ENCODE assay signal across 10 cellular contexts in genomic region chrX:38271154-38271716, GRCh38. TPM values are rescaled to one million over a fixed set of nuclear protein-coding genes. Genes with fewer than 3 reads are reported as not detected.
DNase-seq lines count a peak whose midpoint lies in the region; ATAC-seq, FAIRE-seq and TF ChIP-seq lines count a peak whose summit lies in the region.
"Had no signal": no experiment of that assay in that cellular context is flagged by ENCODE, and none has a peak within 500 bp of the region (broad histone marks: within the 10 kb centered on the region; RNA-seq: fewer than 3 reads in every experiment).

No MANE protein-coding gene starts in this region.

- no peaks in the 10 kb centered on the region for H3K79me2 ChIP-seq in K562 (ENCODE audit: control insufficient read depth, insufficient read depth, low read length)

- H3K27ac ChIP-seq in K562 (ENCODE audit: extremely low read depth, low read depth, low read length): no peak overlapping the region

- H3K27me3 ChIP-seq in K562 (ENCODE audit: control insufficient read depth in 2 of 2, insufficient read depth in 2 of 2, low read length in 2 of 2): no peaks in the 10 kb centered on the region

- DNase-seq in K562 (ENCODE audit: extremely low read depth in 1 of 4, low spot score in 3 of 4) (no peak), cerebellar nuclear complex (lab: John Stamatoyannopoulos, UW) (no peak), HUDEP-2 (lab: John Stamatoyannopoulos, UW; ENCODE audit: unreplicated experiment in 76 of 76) (no peak)
- DNase-seq in activated naive CD4-positive, alpha-beta T cell treated with anti-CD3 and anti-CD28 coated beads, Interleukin-2, amount 50 U/mL, for 72 hours (ENCODE audit: low spot score in 2 of 2): no peak
- no peak for DNase-seq in activated CD4-positive, alpha-beta T cell treated with anti-CD3 and anti-CD28 coated beads, Interleukin-2, amount 50 U/mL, for 1 hour
- DNase-seq: HCEC 1CT, hypothalamus had no signal

- no peak overlapping the region for H3K27ac Mint-ChIP-seq in activated naive CD4-positive, alpha-beta T cell treated with anti-CD3 and anti-CD28 coated beads, Interleukin-2, amount 50 U/mL, for 72 hours

- no peaks in the 10 kb centered on the region for H3K9me3 Mint-ChIP-seq in activated naive CD4-positive, alpha-beta T cell treated with anti-CD3 and anti-CD28 coated beads, Interleukin-2, amount 50 U/mL, for 72 hours

- no peaks in the 10 kb centered on the region for H3K9me1 ChIP-seq in K562 (ENCODE audit: control insufficient read depth, insufficient read depth, low read length)

- H3K4me2 ChIP-seq in K562 (ENCODE audit: insufficient read depth, low read length): no peak overlapping the region

- no peak for FAIRE-seq in K562 (lab: Jason Lieb, UNC)

- no peaks in the 10 kb centered on the region for H3K9me3 ChIP-seq in K562 (replicated peaks; ENCODE audit: control insufficient read depth, insufficient read depth, low read depth, low read length)

- CTCF ChIA-PET in K562 (lab: Yijun Ruan, JAX; ENCODE audit: low intra/inter-chr PET ratio): no interaction called here

- H2AFZ ChIP-seq in K562 (ENCODE audit: low read depth, low read length): no peak overlapping the region

- no peak for TF ChIP-seq RAD21 in K562 (CRISPR knock-in tag; conservative IDR thresholded peaks at IDR 0.05 in 1 of 2, IDR thresholded peaks at IDR 0.05 in 1 of 2)

- POLR2A ChIA-PET in K562 (lab: Yijun Ruan, JAX): no interaction called here

- H3K4me1 ChIP-seq in K562 (replicated peaks in 1 of 2; ENCODE audit: control insufficient read depth in 2 of 2, insufficient read depth in 2 of 2, low read length in 2 of 2): no peaks in the 10 kb centered on the region

- no peaks in the 10 kb centered on the region for H3K36me3 ChIP-seq in K562 (ENCODE audit: control insufficient read depth, insufficient read depth, low read length)

- in situ Hi-C loops in K562 (cut with MboI): no loop called here

- no peaks in the 10 kb centered on the region for H3K36me3 Mint-ChIP-seq in activated naive CD4-positive, alpha-beta T cell treated with anti-CD3 and anti-CD28 coated beads, Interleukin-2, amount 50 U/mL, for 72 hours

- TF ChIP-seq POLR2A in K562 (conservative IDR thresholded peaks at IDR 0.05): no peak

- ATAC-seq in GM18519 (IDR thresholded peaks at IDR 0.05; ENCODE audit: low FRiP score, unreplicated experiment): peak; percentile 91
- ATAC-seq in GM21515 (IDR thresholded peaks at IDR 0.05; ENCODE audit: unreplicated experiment): peak; percentile 72
- peak; percentile 62 for ATAC-seq in HG03108 (IDR thresholded peaks at IDR 0.05; ENCODE audit: unreplicated experiment)
- no peak for ATAC-seq in K562
- no peak for ATAC-seq in activated naive CD4-positive, alpha-beta T cell treated with anti-CD3 and anti-CD28 coated beads, Interleukin-2, amount 50 U/mL, for 72 hours

- H3K4me3 ChIP-seq in K562: no peak overlapping the region

- no peaks in the 10 kb centered on the region for H4K20me1 ChIP-seq in K562 (replicated peaks; ENCODE audit: control insufficient read depth, insufficient read depth, low read length)

- BruUV-seq in K562 (replicated peaks; lab: Mats Ljungman, UMichigan): no TSS peak

- no peak for TF ChIP-seq EP300 in K562 (IDR thresholded peaks at IDR 0.05; ENCODE audit: low read length)

- intact Hi-C loops in K562 (cut with micrococcal nuclease): no loop called here

- no peak for TF ChIP-seq CTCF in K562 (IDR thresholded peaks at IDR 0.05 in 2 of 3, conservative IDR thresholded peaks at IDR 0.05 in 1 of 3; ENCODE audit: insufficient read depth in 2 of 3, low read depth in 1 of 3, low read length in 3 of 3)

- H3K9ac ChIP-seq in K562 (ENCODE audit: insufficient read depth in 1 of 2, low read depth in 2 of 2, low read length in 2 of 2): no peak overlapping the region

TF ChIP-seq in K562, 482 proteins besides CTCF, POLR2A, EP300 and RAD21:
- TF ChIP-seq ZNF592 (IDR thresholded peaks at IDR 0.05) (no peak), ZNF444 (CRISPR knock-in tag; IDR thresholded peaks at IDR 0.05) (no peak), C11orf30 (IDR thresholded peaks at IDR 0.05; ENCODE audit: low read depth) (peak; percentile 41), CREBBP (IDR thresholded peaks at IDR 0.05; ENCODE audit: low read depth, low read length) (no peak), ZNF316 (IDR thresholded peaks at IDR 0.05) (peak; percentile 51)

RNA-seq across cellular contexts. Expression of gene SRPX, which starts 50.6 kb away (rescaled TPM):
- total RNA-seq in K562 (2011; cell fraction: chromatin; rRNA removed; ENCODE audit: low replicate concordance): not detected in 2 replicates
- not detected in 2 replicates for total RNA-seq in K562 (2011; cell fraction: nucleolus; rRNA removed)
- total RNA-seq in K562 (2011; cell fraction: nucleoplasm; rRNA removed): not detected in 2 replicates
- total RNA-seq in K562 (2014; rRNA removed): 0.08 TPM in 1 of 2 replicates, not detected in the other
- total RNA-seq in K562 (2014; rRNA removed; fragmentation: Illumina TruSeq; extraction: Trizol): 0.15 TPM in 1 of 2 replicates, not detected in the other
- 0.43 TPM in 1 of 2 replicates, not detected in the other for total RNA-seq in K562 (2015; rRNA removed; fragmentation: Illumina TruSeq; extraction: Trizol)
- total RNA-seq in K562 (2021): 0.45 TPM in 1 of 2 replicates, not detected in the other
- polyA plus RNA-seq in K562 (2011; rRNA removed): 0.18 and 0.65 TPM in 2 replicates
- 0.18 and 0.36 TPM in 2 replicates for polyA plus RNA-seq in K562 (2011; cell fraction: cytosol; rRNA removed)
- polyA plus RNA-seq in K562 (2011; cell fraction: nucleus; rRNA removed): 0.08 and 0.21 TPM in 2 replicates
- 0.36 and 1.1 TPM in 2 replicates for polyA plus RNA-seq in K562 (2012)
- polyA plus RNA-seq in K562 (2014; fragmentation: Illumina TruSeq; extraction: Trizol): 0.24 TPM in 1 of 2 replicates, not detected in the other
- polyA plus RNA-seq in K562 (2014; fragmentation: Nextera tagmentation; extraction: Ambion mirVana): under 1 TPM; 0.38 to 0.77 TPM
- polyA plus RNA-seq in K562 (2014; rRNA removed): 0.11 and 0.42 TPM in 2 replicates
- polyA minus RNA-seq in K562 (2011; rRNA and poly(A)+ RNA removed): 0.18 TPM in 1 of 2 replicates, not detected in the other
- polyA minus RNA-seq in K562 (2011; cell fraction: cytosol; rRNA and poly(A)+ RNA removed): not detected in 2 replicates
- 0.13 TPM in 1 of 2 replicates, not detected in the other for polyA minus RNA-seq in K562 (2011; cell fraction: nucleus; rRNA and poly(A)+ RNA removed)
- not detected for total RNA-seq in activated naive CD4-positive, alpha-beta T cell treated with anti-CD3 and anti-CD28 coated beads, Interleukin-2, amount 50 U/mL, for 72 hours

RNA-seq across cellular contexts. Expression of gene RPGR, which starts 56.1 kb away (rescaled TPM):
- total RNA-seq in K562 (2011; cell fraction: chromatin; rRNA removed; ENCODE audit: low replicate concordance): 6.0 and 18.2 TPM in 2 replicates
- 3.6 and 4.2 TPM in 2 replicates for total RNA-seq in K562 (2011; cell fraction: nucleolus; rRNA removed)
- total RNA-seq in K562 (2011; cell fraction: nucleoplasm; rRNA removed): 4.8 and 5.6 TPM in 2 replicates
- total RNA-seq in K562 (2014; rRNA removed) (4.9 and 6.4 TPM in 2 replicates), K562 (2014; rRNA removed; fragmentation: Illumina TruSeq; extraction: Trizol) (6.1 and 8.0 TPM in 2 replicates), K562 (2015; rRNA removed; fragmentation: Illumina TruSeq; extraction: Trizol) (5.2 and 6.2 TPM in 2 replicates), K562 (2021) (3.9 and 5.7 TPM in 2 replicates)
- polyA plus RNA-seq in K562 (2011; rRNA removed) (3.2 and 3.4 TPM in 2 replicates), K562 (2014; fragmentation: Illumina TruSeq; extraction: Trizol) (5.6 and 6.2 TPM in 2 replicates), K562 (2014; fragmentation: Nextera tagmentation; extraction: Ambion mirVana) (1 to 10 TPM; 2.1 to 2.7 TPM), K562 (2014; rRNA removed) (5.8 and 7.9 TPM in 2 replicates)
- 0.51 and 1.4 TPM in 2 replicates for polyA plus RNA-seq in K562 (2011; cell fraction: cytosol; rRNA removed)
- 1.9 and 3.1 TPM in 2 replicates for polyA plus RNA-seq in K562 (2011; cell fraction: nucleus; rRNA removed)
- polyA plus RNA-seq in K562 (2012): 4.0 and 4.4 TPM in 2 replicates
- 3.8 and 5.0 TPM in 2 replicates for polyA minus RNA-seq in K562 (2011; rRNA and poly(A)+ RNA removed)
- polyA minus RNA-seq in K562 (2011; cell fraction: cytosol; rRNA and poly(A)+ RNA removed): 0.57 and 3.6 TPM in 2 replicates
- polyA minus RNA-seq in K562 (2011; cell fraction: nucleus; rRNA and poly(A)+ RNA removed): 6.0 and 8.6 TPM in 2 replicates
- 1 to 10 TPM; 6.3 to 8.0 TPM for total RNA-seq in activated naive CD4-positive, alpha-beta T cell treated with anti-CD3 and anti-CD28 coated beads, Interleukin-2, amount 50 U/mL, for 72 hours

Comparison
In these comparisons a context has a peak if more than half of its experiments do, and no peak if none do; other contexts are left out.
1. ATAC-seq: peak in GM18519 (single experiment), GM21515 (single experiment) and HG03108 (single experiment); none in K562 (single experiment) and activated naive CD4-positive, alpha-beta T cell treated with anti-CD3 and anti-CD28 coated beads, Interleukin-2, amount 50 U/mL, for 72 hours (0 of 2).